18 cellular contexts compared by ENCODE assay signal in the genomic region with DNA sequence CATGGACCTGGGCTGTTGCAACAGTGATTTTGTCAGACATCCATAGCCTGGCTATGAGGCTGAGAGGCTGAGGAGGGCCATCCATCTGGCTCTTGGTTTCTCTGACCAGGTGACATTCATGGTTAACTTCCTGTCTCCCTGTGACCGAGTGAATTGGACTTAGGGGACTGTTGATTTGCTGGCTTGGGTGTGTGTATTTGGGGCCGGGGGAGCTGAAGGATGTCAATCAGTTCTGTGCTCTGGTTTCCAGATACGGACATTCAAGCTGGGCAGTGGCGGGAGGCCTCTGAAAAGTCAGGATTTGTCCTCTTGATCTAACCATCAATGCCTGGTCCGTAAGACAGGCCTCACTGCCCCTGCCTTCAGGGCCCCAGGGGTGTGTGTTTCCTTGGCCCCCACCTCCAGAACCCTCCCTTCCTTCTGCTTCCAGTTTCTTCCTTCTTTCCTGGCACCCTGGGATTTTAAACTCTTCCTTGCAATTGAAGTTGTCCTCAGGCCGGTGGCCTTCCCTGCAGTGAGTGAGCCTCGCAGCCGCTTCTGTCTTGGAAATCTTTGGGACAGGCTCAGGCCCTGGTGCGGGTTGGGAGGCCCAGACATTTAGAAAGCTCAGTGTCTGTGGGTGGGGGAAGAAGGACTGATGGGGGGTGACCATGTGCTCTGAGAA. TPM values are rescaled to one million over a fixed set of nuclear protein-coding genes. Genes with fewer than 3 reads are reported as not detected.
"Had no signal": no experiment of that assay in that cellular context is flagged by ENCODE, and none has a peak within 500 bp of the region (broad histone marks: within the 10 kb centered on the region; RNA-seq: fewer than 3 reads in every experiment).

No MANE protein-coding gene starts in this region.

- H3K4me3 ChIP-seq: thoracic aorta had no signal

- H3K9ac ChIP-seq: SK-N-SH had no signal

- H3K4me1 Mint-ChIP-seq: activated CD4-positive, alpha-beta T cell treated with anti-CD3 and anti-CD28 coated beads for 36 hours; activated naive CD8-positive, alpha-beta T cell treated with anti-CD3 and anti-CD28 coated beads for 36 hours; activated T-helper 17 cell treated with anti-CD3 and anti-CD28 coated beads, Interleukin-2, amount 50 U/mL, for 72 hours; naive thymus-derived CD8-positive, alpha-beta T cell had no signal

- H3K36me3 Mint-ChIP-seq: activated CD4-positive, alpha-beta memory T cell treated with anti-CD3 and anti-CD28 coated beads for 36 hours; activated naive CD8-positive, alpha-beta T cell treated with anti-CD3 and anti-CD28 coated beads for 36 hours had no signal

- H3K36me3 ChIP-seq: thoracic aorta had no signal

- H3K27me3 Mint-ChIP-seq: activated CD4-positive, alpha-beta memory T cell treated with anti-CD3 and anti-CD28 coated beads for 36 hours; activated CD4-positive, alpha-beta T cell treated with anti-CD3 and anti-CD28 coated beads for 36 hours; activated naive CD8-positive, alpha-beta T cell treated with anti-CD3 and anti-CD28 coated beads for 36 hours; activated T-helper 17 cell treated with anti-CD3 and anti-CD28 coated beads, Interleukin-2, amount 50 U/mL, for 72 hours; naive thymus-derived CD8-positive, alpha-beta T cell had no signal

- H3K4me2 ChIP-seq: SK-N-SH had no signal

- H3K4me3 Mint-ChIP-seq: activated CD4-positive, alpha-beta memory T cell treated with anti-CD3 and anti-CD28 coated beads for 36 hours; activated CD4-positive, alpha-beta T cell treated with anti-CD3 and anti-CD28 coated beads for 36 hours; activated naive CD8-positive, alpha-beta T cell treated with anti-CD3 and anti-CD28 coated beads for 36 hours; activated T-helper 17 cell treated with anti-CD3 and anti-CD28 coated beads, Interleukin-2, amount 50 U/mL, for 72 hours; T-helper 2 cell treated with Interferon-gamma antibody and Interleukin-4, amounts not matched to agents 5 μg/mL and 100 μg/mL, for 36 hours had no signal

- H3K27ac Mint-ChIP-seq: activated CD4-positive, alpha-beta memory T cell treated with anti-CD3 and anti-CD28 coated beads for 36 hours; activated CD4-positive, alpha-beta T cell treated with anti-CD3 and anti-CD28 coated beads for 36 hours; activated naive CD8-positive, alpha-beta T cell treated with anti-CD3 and anti-CD28 coated beads for 36 hours; activated T-helper 17 cell treated with anti-CD3 and anti-CD28 coated beads, Interleukin-2, amount 50 U/mL, for 72 hours; T-helper 2 cell treated with Interferon-gamma antibody and Interleukin-4, amounts not matched to agents 5 μg/mL and 100 μg/mL, for 36 hours had no signal

- H3K9me3 Mint-ChIP-seq: activated CD4-positive, alpha-beta memory T cell treated with anti-CD3 and anti-CD28 coated beads for 36 hours; activated naive CD8-positive, alpha-beta T cell treated with anti-CD3 and anti-CD28 coated beads for 36 hours; activated T-helper 17 cell treated with anti-CD3 and anti-CD28 coated beads, Interleukin-2, amount 50 U/mL, for 72 hours; naive thymus-derived CD8-positive, alpha-beta T cell; T-helper 2 cell treated with Interferon-gamma antibody and Interleukin-4, amounts not matched to agents 5 μg/mL and 100 μg/mL, for 36 hours had no signal

- ATAC-seq: activated CD4-positive, alpha-beta T cell treated with anti-CD3 and anti-CD28 coated beads for 36 hours; activated T-helper 17 cell treated with anti-CD3 and anti-CD28 coated beads, Interleukin-2, amount 50 U/mL, for 72 hours; left ventricle myocardium superior; naive thymus-derived CD8-positive, alpha-beta T cell had no signal

- H3K9me2 ChIP-seq: SK-N-SH had no signal

- H3K9me3 ChIP-seq: SK-N-SH, thoracic aorta had no signal

- DNase-seq: activated CD4-positive, alpha-beta memory T cell treated with anti-CD3 and anti-CD28 coated beads for 36 hours; activated CD4-positive, alpha-beta T cell treated with anti-CD3 and anti-CD28 coated beads for 36 hours; activated naive CD4-positive, alpha-beta T cell; activated naive CD8-positive, alpha-beta T cell treated with anti-CD3 and anti-CD28 coated beads for 36 hours; amniotic stem cell; central memory CD4-positive, alpha-beta T cell; erythroblast; foreskin melanocyte; left ventricle myocardium superior; naive thymus-derived CD8-positive, alpha-beta T cell; nucleus accumbens; retina; SK-N-SH; small intestine; stimulated activated CD4-positive, alpha-beta T cell treated with anti-CD3 and anti-CD28 coated beads, Interleukin-4, amount 100 ng/mL, for 1 hour had no signal

RNA-seq across cellular contexts. Expression of a gene that starts 54.7 kb away (rescaled TPM):
- polyA plus RNA-seq: SK-N-SH had no signal
